8 cellular contexts compared by ENCODE assay signal in the genomic region with DNA sequence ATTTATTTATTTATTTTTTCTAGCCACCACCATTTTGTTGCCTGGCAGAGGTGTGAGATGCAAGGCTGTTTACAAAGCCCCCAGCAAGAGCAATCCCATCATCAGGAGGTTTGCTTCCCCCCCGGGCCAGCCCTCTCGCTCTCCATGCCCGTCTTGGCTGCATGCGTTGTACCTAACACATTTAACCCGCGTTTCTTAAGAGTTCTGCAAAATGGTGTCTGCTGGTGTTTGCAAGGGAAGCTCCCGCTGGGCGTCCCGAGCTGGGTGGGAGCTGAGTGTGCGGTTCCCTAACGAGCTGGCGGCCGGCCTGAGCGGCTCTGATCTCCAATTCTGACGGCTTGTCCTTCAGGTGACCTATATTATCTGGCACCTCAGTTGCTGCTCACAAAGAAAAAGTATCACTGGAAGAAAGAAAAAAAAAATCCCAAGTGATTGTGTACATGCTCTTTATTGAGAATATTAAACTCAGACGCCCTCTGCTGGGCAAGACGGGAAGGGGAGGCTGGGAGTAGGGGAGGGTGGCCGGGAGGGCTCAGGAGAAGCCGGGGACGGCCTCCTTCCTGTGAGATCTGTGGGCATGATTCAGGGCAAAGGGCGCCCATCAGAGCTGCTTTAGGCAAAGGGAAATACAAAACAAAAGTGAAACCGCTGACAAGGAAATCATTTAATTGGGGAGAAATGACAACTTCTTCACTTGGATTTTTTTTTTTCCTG.
A peak's percentile ranks its signal among the peaks of the same experiment; 100 is the strongest.
DNase-seq lines count a peak whose midpoint lies in the region; ATAC-seq and TF ChIP-seq lines count a peak whose summit lies in the region.

No MANE protein-coding gene starts in this region.

- H3K9me3 ChIP-seq in AG04450 (ENCODE audit: control insufficient read depth, insufficient read depth, low read length) (no peaks in the 10 kb centered on the region), right lobe of liver (no peaks in the 10 kb centered on the region)

- peaks cover 0 to 21% (median 9%) of the 10 kb centered on the region in 4 donors for H3K4me1 ChIP-seq in right lobe of liver

- peak; percentile 88 for TF ChIP-seq CTCF in AG04450 (IDR thresholded peaks at IDR 0.05; ENCODE audit: low read depth, low read length)
- peak; percentile 82 to 93 (median 90) for TF ChIP-seq CTCF in right lobe of liver (IDR thresholded peaks at IDR 0.05)

- H3K4me3 ChIP-seq in AG04450 (ENCODE audit: low read depth, low read length), result peak overlapping the region; percentile 60
- peak overlapping the region; percentile 54 to 61 (median 54) for H3K4me3 ChIP-seq in right lobe of liver

- TF ChIP-seq POLR2A in right lobe of liver (IDR thresholded peaks at IDR 0.05), result no peak

- no peaks in the 10 kb centered on the region for H3K27me3 ChIP-seq in AG04450 (ENCODE audit: control insufficient read depth, insufficient read depth, low read length)
- no peaks in the 10 kb centered on the region for H3K27me3 ChIP-seq in right lobe of liver

- DNase-seq in AG04450 (ENCODE audit: low read depth, low spot score), result peak; percentile 74
- DNase-seq in NCI-H526 treated with DMSO at 0.1 percent for 48 hours (lab: John Stamatoyannopoulos, UW), result peak; percentile 86
- DNase-seq in activated CD4-positive, alpha-beta T cell treated with anti-CD3 and anti-CD28 coated beads, Interleukin-2, amount 50 U/mL, for 1 hour, result peak; percentile 95
- peak; percentile 96 for DNase-seq in dermis blood vessel endothelial cell
- DNase-seq in right lobe of liver, result peak; percentile 96 to 97 (median 96)
- DNase-seq in stimulated activated CD4-positive, alpha-beta T cell treated with anti-CD3 and anti-CD28 coated beads, Interleukin-4, amount 100 ng/mL, for 1 hour, result peak; percentile 95

- ATAC-seq in GM18867 (IDR thresholded peaks at IDR 0.05; ENCODE audit: unreplicated experiment) (peak; percentile 55), HG03378 (IDR thresholded peaks at IDR 0.05; ENCODE audit: unreplicated experiment) (peak; percentile 44), right lobe of liver (peak; percentile 94 to 98 (median 97))

- POLR2A ChIA-PET in AG04450 (lab: Yijun Ruan, JAX), result interaction anchor here (0.5 to 2.0 kb wide), 6 partner anchors 9 to 321 kb away, joined by 3 to 9 read pairs (median 4); partner anchors contain the start of gene ZNF217

- H3K36me3 ChIP-seq in right lobe of liver, result no peaks in the 10 kb centered on the region

- 1% methylated on average over 22 of the region's 22 CpGs for WGBS in right lobe of liver (ENCODE audit: insufficient coverage, low coverage, low lambda C conversion rate, missing lambda C conversion rate)

- H3K27ac ChIP-seq in AG04450 (ENCODE audit: low read depth, low read length) (peak overlapping the region; percentile 61), right lobe of liver (peak overlapping the region; percentile 90 to 93 (median 90))

- intact Hi-C loops in right lobe of liver (cut with DNase I), result no loop called here

- CTCF ChIA-PET in AG04450 (lab: Charles Lee), result interaction anchor here (0.6 to 5.0 kb wide), 50 partner anchors 9 to 368 kb away, joined by 3 to 40 read pairs (median 5); no protein-coding TSS in a partner anchor

Comparison
In these comparisons a context has a peak if more than half of its experiments do, and no peak if none do; other contexts are left out.
1. Peak in every context shown above with its lines: DNase-seq, ATAC-seq, H3K4me3 ChIP-seq and H3K27ac ChIP-seq.
2. ATAC-seq: peak in every context shown above with its lines; median percentile 97 in right lobe of liver; 55 in GM18867; 44 in HG03378.